2 cellular contexts compared by ENCODE assay signal in genomic region chr18:58229162-58229561, GRCh38.
TF ChIP-seq lines count a peak whose summit lies in the region.

No MANE protein-coding gene starts in this region.

TF ChIP-seq in IMR-90, 13 proteins besides CTCF, POLR2A, EP300 and RAD21:
- TF ChIP-seq MAZ (IDR thresholded peaks at IDR 0.05; ENCODE audit: borderline replicate concordance, low read depth, low read length) (no peak), MAFK (IDR thresholded peaks at IDR 0.05; ENCODE audit: low read depth, low read length) (no peak), CEBPB (IDR thresholded peaks at IDR 0.05; ENCODE audit: low read depth, low read length) (no peak), FOS (IDR thresholded peaks at IDR 0.05; ENCODE audit: low read depth, low read length) (no peak), RCOR1 (IDR thresholded peaks at IDR 0.05; ENCODE audit: insufficient replicate concordance, low read length) (no peak), BHLHE40 (IDR thresholded peaks at IDR 0.05; ENCODE audit: low read depth, low read length) (no peak), SMC3 (IDR thresholded peaks at IDR 0.05; ENCODE audit: low read depth, low read length) (no peak), CHD1 (IDR thresholded peaks at IDR 0.05; ENCODE audit: low read depth, low read length) (no peak), RFX5 (IDR thresholded peaks at IDR 0.05; ENCODE audit: low read depth, low read length) (no peak), MXI1 (IDR thresholded peaks at IDR 0.05; ENCODE audit: borderline replicate concordance, low read depth, low read length) (no peak), USF2 (IDR thresholded peaks at IDR 0.05; ENCODE audit: low read depth, low read length) (no peak), ELK1 (IDR thresholded peaks at IDR 0.05; ENCODE audit: borderline replicate concordance, low read depth, low read length) (no peak), NFE2L2 (IDR thresholded peaks at IDR 0.05; ENCODE audit: low read depth, low read length) (no peak)

TF ChIP-seq in WTC11, 78 proteins besides CTCF, POLR2A, EP300 and RAD21:
- TF ChIP-seq NFATC4 (CRISPR knock-in tag; IDR thresholded peaks at IDR 0.05) (no peak), ZNF138 (CRISPR knock-in tag; conservative IDR thresholded peaks at IDR 0.05) (no peak), USF1 (CRISPR knock-in tag; IDR thresholded peaks at IDR 0.05) (no peak), ZBTB21 (CRISPR knock-in tag; IDR thresholded peaks at IDR 0.05; ENCODE audit: borderline replicate concordance) (no peak)
